ENCODE assay signal across 23 cellular contexts in genomic region chr5:100424017-100424416, GRCh38.
A peak's percentile ranks its signal among the peaks of the same experiment; 100 is the strongest.
DNase-seq lines count a peak whose midpoint lies in the region; ATAC-seq, FAIRE-seq and TF ChIP-seq lines count a peak whose summit lies in the region.
"Had no signal": no experiment of that assay in that cellular context is flagged by ENCODE, and none has a peak within 500 bp of the region (broad histone marks: within the 10 kb centered on the region; RNA-seq: fewer than 3 reads in every experiment).

No MANE protein-coding gene starts in this region.

- H3K9me1 ChIP-seq in K562 (ENCODE audit: control insufficient read depth, insufficient read depth, low read length): no peaks in the 10 kb centered on the region

- no peaks in the 10 kb centered on the region for H3K79me1 ChIP-seq in mesenchymal stem cell (replicated peaks; ENCODE audit: low read length, poor library complexity, severe bottlenecking)

- H3K9ac ChIP-seq in K562 (ENCODE audit: insufficient read depth in 1 of 2, low read depth in 2 of 2, low read length in 2 of 2): no peak overlapping the region
- H3K9ac ChIP-seq in mesenchymal stem cell (ENCODE audit: low read length): no peak overlapping the region

- no peak for FAIRE-seq in K562 (lab: Jason Lieb, UNC)
- FAIRE-seq: A204.1, HTR-8/SVneo had no signal

- H3K9me3 ChIP-seq in K562 (replicated peaks; ENCODE audit: control insufficient read depth, insufficient read depth, low read depth, low read length): no peaks in the 10 kb centered on the region
- H3K9me3 ChIP-seq in OCI-LY7 (ENCODE audit: low read length): 0 out of 2 replicates have a peak, but pooled peaks cover 4% of the 10 kb centered on the region
- peaks cover 5% of the 10 kb centered on the region for H3K9me3 ChIP-seq in mesenchymal stem cell (ENCODE audit: control insufficient read depth, low read length)

- H4K91ac ChIP-seq in mesenchymal stem cell (ENCODE audit: low read length): no peak overlapping the region

- POLR2A ChIA-PET in K562 (lab: Yijun Ruan, JAX) (interaction anchor here (0.6 to 1.0 kb wide), 2 partner anchors 45 to 610 kb away, joined by 3 read pairs; no protein-coding TSS in a partner anchor), OCI-LY7 (lab: Charles Lee) (interaction anchor here (0.7 kb wide), 2 partner anchors 733 to 1708 kb away, joined by 3 read pairs; no protein-coding TSS in a partner anchor)

- no peak for TF ChIP-seq EP300 in K562 (IDR thresholded peaks at IDR 0.05; ENCODE audit: low read length)

- H3K27me3 ChIP-seq in K562 (ENCODE audit: control insufficient read depth in 2 of 2, insufficient read depth in 2 of 2, low read length in 2 of 2) (no peaks in the 10 kb centered on the region), mesenchymal stem cell (ENCODE audit: control insufficient read depth in 1 of 2, insufficient read depth in 1 of 2, low read length in 2 of 2) (no peaks in the 10 kb centered on the region)
- H3K27me3 ChIP-seq: BE2C had no signal

- TF ChIP-seq POLR2A in K562 (conservative IDR thresholded peaks at IDR 0.05): no peak

- no peak overlapping the region for H2BK5ac ChIP-seq in mesenchymal stem cell (ENCODE audit: low read depth, low read length, poor library complexity, severe bottlenecking)

- H3K9me2 ChIP-seq in OCI-LY7 (ENCODE audit: insufficient read depth, low read length): no peaks in the 10 kb centered on the region

- in situ Hi-C loops in K562 (cut with MboI): no loop called here

- H4K20me1 ChIP-seq in K562 (replicated peaks; ENCODE audit: control insufficient read depth, insufficient read depth, low read length) (no peaks in the 10 kb centered on the region), OCI-LY7 (ENCODE audit: insufficient read depth, low read length) (0 out of 2 replicates have a peak, but pooled peaks cover 3% of the 10 kb centered on the region)

- 0% methylated on average over 1 of the region's 4 CpGs for WGBS in K562 (ENCODE audit: insufficient coverage, low coverage, missing lambda C conversion rate)
- WGBS in mesenchymal stem cell: 100% methylated on average over 1 of the region's 4 CpGs

- TF ChIP-seq CTCF in K562 (IDR thresholded peaks at IDR 0.05 in 2 of 3, conservative IDR thresholded peaks at IDR 0.05 in 1 of 3; ENCODE audit: insufficient read depth in 2 of 3, low read depth in 1 of 3, low read length in 3 of 3) (no peak), fibroblast of the aortic adventitia (IDR thresholded peaks at IDR 0.05; ENCODE audit: insufficient read depth, low read length) (no peak), OCI-LY7 (conservative IDR thresholded peaks at IDR 0.05; ENCODE audit: low read length) (no peak)

- H3K4me2 ChIP-seq in K562 (ENCODE audit: insufficient read depth, low read length) (no peak overlapping the region), OCI-LY7 (ENCODE audit: low read length) (no peak overlapping the region), mesenchymal stem cell (ENCODE audit: low read length, poor library complexity, severe bottlenecking) (no peak overlapping the region)

- no peak overlapping the region for H3K4ac ChIP-seq in mesenchymal stem cell (ENCODE audit: low read depth in 1 of 2, low read length in 2 of 2)

- CTCF ChIA-PET in K562 (lab: Yijun Ruan, JAX; ENCODE audit: low intra/inter-chr PET ratio): no interaction called here
- CTCF ChIA-PET in OCI-LY7 (lab: Charles Lee; ENCODE audit: unreplicated experiment): no interaction called here

- H3K23ac ChIP-seq in mesenchymal stem cell (ENCODE audit: low read length in 2 of 2): no peak overlapping the region

- H2BK12ac ChIP-seq in mesenchymal stem cell (ENCODE audit: low read length in 2 of 2): no peak overlapping the region

- no peak for TF ChIP-seq RAD21 in K562 (CRISPR knock-in tag; conservative IDR thresholded peaks at IDR 0.05 in 1 of 2, IDR thresholded peaks at IDR 0.05 in 1 of 2)

- H3K14ac ChIP-seq in mesenchymal stem cell (ENCODE audit: low read length in 2 of 2): no peak overlapping the region

- no peak for ATAC-seq in K562

- H3K79me2 ChIP-seq in K562 (ENCODE audit: control insufficient read depth, insufficient read depth, low read length) (no peaks in the 10 kb centered on the region), OCI-LY7 (ENCODE audit: insufficient read depth, low read depth, low read length) (no peaks in the 10 kb centered on the region)

- H2BK120ac ChIP-seq in mesenchymal stem cell (ENCODE audit: low read depth, low read length): no peak overlapping the region

- H2AFZ ChIP-seq in K562 (ENCODE audit: low read depth, low read length) (no peak overlapping the region), OCI-LY7 (ENCODE audit: low read length) (no peak overlapping the region), mesenchymal stem cell (ENCODE audit: low read depth, low read length) (no peak overlapping the region)

- DNase-seq in CMK (ENCODE audit: low read depth): peak; percentile 31
- peak; percentile 88 for DNase-seq in NCI-H226
- peak; percentile 8 to 35 (median 9) for DNase-seq in K562 (ENCODE audit: extremely low read depth in 1 of 4, low spot score in 3 of 4)
- peak; percentile 8 for DNase-seq in fibroblast of the aortic adventitia (ENCODE audit: low read depth)
- no peak for DNase-seq in OCI-LY7 (ENCODE audit: low spot score)
- DNase-seq in central memory CD4-positive, alpha-beta T cell: no peak
- DNase-seq in NK-92 (lab: John Stamatoyannopoulos, UW; ENCODE audit: unreplicated experiment): no peak
- DNase-seq in mesenchymal stem cell: no peak
- DNase-seq: BE2C; Calu3; CD4-positive, CD25-positive, alpha-beta regulatory T cell; GF-D8; H9; NCI-H1436; NCI-H2029; NCI-H2171 treated with DMSO at 0.1 percent for 48 hours; NCI-H446 treated with DMSO at 0.1 percent for 48 hours; NK-92 treated with Interleukin-12 subunit alpha and Interleukin-12 subunit beta, amount 100 ng/mL, for 24 hours; SHP77 had no signal

- H3K36me3 ChIP-seq in K562 (ENCODE audit: control insufficient read depth, insufficient read depth, low read length) (no peaks in the 10 kb centered on the region), OCI-LY7 (ENCODE audit: insufficient read depth, low read length) (no peaks in the 10 kb centered on the region), mesenchymal stem cell (ENCODE audit: control insufficient read depth in 1 of 2, insufficient read depth in 2 of 2, low read depth in 1 of 2, low read length in 2 of 2) (no peaks in the 10 kb centered on the region)
- H3K36me3 ChIP-seq: BE2C had no signal

- intact Hi-C loops in K562 (cut with micrococcal nuclease): no loop called here
- intact Hi-C loops in OCI-LY7 (cut with micrococcal nuclease; ENCODE audit: unreplicated experiment): no loop called here

- H3K27ac ChIP-seq in K562 (ENCODE audit: extremely low read depth, low read depth, low read length): no peak overlapping the region
- no peak overlapping the region for H3K27ac ChIP-seq in OCI-LY7 (ENCODE audit: low read depth, low read length, poor library complexity, severe bottlenecking)
- no peak overlapping the region for H3K27ac ChIP-seq in mesenchymal stem cell (ENCODE audit: low read length, poor library complexity, severe bottlenecking)
- H3K27ac ChIP-seq: HL-60, SK-N-MC had no signal

- no peak overlapping the region for H2BK15ac ChIP-seq in mesenchymal stem cell (ENCODE audit: low read depth, poor library complexity, severe bottlenecking)

- no TSS peak for BruUV-seq in K562 (replicated peaks; lab: Mats Ljungman, UMichigan)
- no TSS peak for BruUV-seq in OCI-LY7 (replicated peaks; lab: Mats Ljungman, UMichigan)

- H3K4me3 ChIP-seq in K562: no peak overlapping the region
- H3K4me3 ChIP-seq in fibroblast of the aortic adventitia (ENCODE audit: low read depth, low read length): no peak overlapping the region
- no peak overlapping the region for H3K4me3 ChIP-seq in OCI-LY7 (ENCODE audit: low read depth, low read length, poor library complexity, severe bottlenecking)
- H3K4me3 ChIP-seq in mesenchymal stem cell (ENCODE audit: insufficient read depth in 1 of 2, low read depth in 1 of 2, low read length in 2 of 2): no peak overlapping the region
- H3K4me3 ChIP-seq: SK-N-MC had no signal

- H2AK5ac ChIP-seq in mesenchymal stem cell (ENCODE audit: low read length, severe bottlenecking): no peak overlapping the region

- H3K4me1 ChIP-seq in K562 (replicated peaks in 1 of 2; ENCODE audit: control insufficient read depth in 2 of 2, insufficient read depth in 2 of 2, low read length in 2 of 2) (no peaks in the 10 kb centered on the region), OCI-LY7 (ENCODE audit: insufficient read depth, low read length, poor library complexity, severe bottlenecking) (no peaks in the 10 kb centered on the region), mesenchymal stem cell (ENCODE audit: control insufficient read depth, insufficient read depth, low read depth, low read length) (no peaks in the 10 kb centered on the region)
- H3K4me1 ChIP-seq: BE2C had no signal

- H3K18ac ChIP-seq in mesenchymal stem cell (ENCODE audit: low read depth in 1 of 2, low read length in 2 of 2): no peak overlapping the region

- H4K8ac ChIP-seq in mesenchymal stem cell (ENCODE audit: low read length): no peak overlapping the region

TF ChIP-seq in K562, 482 proteins besides CTCF, POLR2A, EP300 and RAD21 (continues in another document):
- peak; percentile 88 for TF ChIP-seq CBFA2T3 (IDR thresholded peaks at IDR 0.05)
- TF ChIP-seq ZNF707 (CRISPR knock-in tag; conservative IDR thresholded peaks at IDR 0.05): no peak
- TF ChIP-seq NFIC (IDR thresholded peaks at IDR 0.05): peak; percentile 56
- peak; percentile 89 for TF ChIP-seq VEZF1 (CRISPR knock-in tag; IDR thresholded peaks at IDR 0.05)
- peak; percentile 82 for TF ChIP-seq SOX6 (IDR thresholded peaks at IDR 0.05)

Comparison
In these comparisons a context has a peak if more than half of its experiments do, and no peak if none do; other contexts are left out.
1. DNase-seq: peak in CMK (single experiment), NCI-H226 (single experiment), K562 (4 of 4) and fibroblast of the aortic adventitia (single experiment); none in OCI-LY7 (single experiment), central memory CD4-positive, alpha-beta T cell (single experiment), NK-92 (single experiment) and mesenchymal stem cell (single experiment).